8 cellular contexts compared by ENCODE assay signal in genomic region chr5:117590944-117591343, GRCh38.
DNase-seq lines count a peak whose midpoint lies in the region; ATAC-seq, FAIRE-seq and TF ChIP-seq lines count a peak whose summit lies in the region.

No MANE protein-coding gene starts in this region.

- TF ChIP-seq CTCF in AG04449 (IDR thresholded peaks at IDR 0.05; ENCODE audit: insufficient read depth, low read length, missing control alignments) (peak; percentile 22), WTC11 (IDR thresholded peaks at IDR 0.05) (no peak; the same call in 1 of the 2 replicates), progenitor cell of endocrine pancreas (IDR thresholded peaks at IDR 0.05; ENCODE audit: unreplicated experiment) (peak; percentile 53)

- POLR2A ChIA-PET in AG04449 (lab: Yijun Ruan, JAX), result no interaction called here
- POLR2A ChIA-PET in WTC11 (lab: Charles Lee), result no interaction called here

- peaks cover 17% of the 10 kb centered on the region for H3K4me1 Mint-ChIP-seq in WTC11
- H3K4me1 Mint-ChIP-seq in progenitor cell of endocrine pancreas (ENCODE audit: low read depth), result peaks cover 14% of the 10 kb centered on the region

- no peak overlapping the region for H3K27ac Mint-ChIP-seq in WTC11
- no peak overlapping the region for H3K27ac Mint-ChIP-seq in progenitor cell of endocrine pancreas

- no peak for TF ChIP-seq POLR2A in GM12891 (IDR thresholded peaks at IDR 0.05; ENCODE audit: low read depth, low read length)

- ATAC-seq in GM18517 (IDR thresholded peaks at IDR 0.05; ENCODE audit: unreplicated experiment), result peak; percentile 81
- ATAC-seq in HG03159 (IDR thresholded peaks at IDR 0.05; ENCODE audit: unreplicated experiment), result peak; percentile 91
- peak; percentile 65 for ATAC-seq in WTC11

- H3K36me3 Mint-ChIP-seq in WTC11 (no peaks in the 10 kb centered on the region; the same call in 1 of the 2 replicates), progenitor cell of endocrine pancreas (ENCODE audit: insufficient read depth) (no peaks in the 10 kb centered on the region)

- no peak for FAIRE-seq in GM12891 (lab: Jason Lieb, UNC)

- peaks cover 4% of the 10 kb centered on the region; the same call in 1 of the 2 replicates for H3K9me3 Mint-ChIP-seq in WTC11
- no peaks in the 10 kb centered on the region for H3K9me3 Mint-ChIP-seq in progenitor cell of endocrine pancreas (ENCODE audit: low read depth)

- DNase-seq in AG04449 (ENCODE audit: low read depth, low spot score) (no peak), WTC11 (ENCODE audit: low spot score) (no peak), progenitor cell of endocrine pancreas (ENCODE audit: low spot score, unreplicated experiment) (no peak), ecto neural progenitor cell (ENCODE audit: low spot score) (no peak), GM12891 (ENCODE audit: insufficient read length, low spot score) (no peak)
- no peak for DNase-seq in stimulated activated CD4-positive, alpha-beta T cell treated with anti-CD3 and anti-CD28 coated beads, Interleukin-1b, Interleukin-23, amount 100 ng/mL, for 48 hours

- H3K4me3 Mint-ChIP-seq in WTC11 (no peak overlapping the region), progenitor cell of endocrine pancreas (ENCODE audit: low read depth) (no peak overlapping the region)

- CTCF ChIA-PET in AG04449 (lab: Yijun Ruan, JAX) (no interaction called here), WTC11 (lab: Charles Lee) (interaction anchor here (1.0 to 1.2 kb wide), 3 partner anchors 10 to 136 kb away, joined by 3 to 5 read pairs (median 3); no protein-coding TSS in a partner anchor)

- no peak overlapping the region for H3K4me3 ChIP-seq in AG04449 (ENCODE audit: low read depth, low read length)

- H3K27me3 Mint-ChIP-seq in WTC11 (ENCODE audit: low read depth), result no peaks in the 10 kb centered on the region
- H3K27me3 Mint-ChIP-seq in progenitor cell of endocrine pancreas, result no peaks in the 10 kb centered on the region

TF ChIP-seq in WTC11, 78 proteins besides CTCF, POLR2A, EP300 and RAD21 (continues in another document):
- TF ChIP-seq CREM (CRISPR knock-in tag; IDR thresholded peaks at IDR 0.05), result no peak
- no peak for TF ChIP-seq CREB1 (CRISPR knock-in tag; IDR thresholded peaks at IDR 0.05)
- no peak for TF ChIP-seq HMGA2 (CRISPR knock-in tag; IDR thresholded peaks at IDR 0.05)
- TF ChIP-seq JUN (CRISPR knock-in tag; IDR thresholded peaks at IDR 0.05), result no peak
- no peak for TF ChIP-seq NFYB (CRISPR knock-in tag; conservative IDR thresholded peaks at IDR 0.05; ENCODE audit: low read depth)
- no peak for TF ChIP-seq ZMAT4 (CRISPR knock-in tag; IDR thresholded peaks at IDR 0.05)
- TF ChIP-seq MLX (CRISPR knock-in tag; IDR thresholded peaks at IDR 0.05), result no peak
- no peak for TF ChIP-seq ELF4 (CRISPR knock-in tag; IDR thresholded peaks at IDR 0.05; ENCODE audit: low read depth)
- no peak for TF ChIP-seq HMGXB4 (CRISPR knock-in tag; IDR thresholded peaks at IDR 0.05)
- TF ChIP-seq E2F5 (CRISPR knock-in tag; IDR thresholded peaks at IDR 0.05), result no peak

TF ChIP-seq in GM12891, 5 proteins besides CTCF, POLR2A, EP300 and RAD21:
- no peak for TF ChIP-seq POU2F2 (IDR thresholded peaks at IDR 0.05; ENCODE audit: low read depth, low read length)
- TF ChIP-seq TAF1 (IDR thresholded peaks at IDR 0.05; ENCODE audit: low read depth, low read length), result no peak
- TF ChIP-seq SPI1 (IDR thresholded peaks at IDR 0.05; ENCODE audit: low read depth, low read length), result no peak
- no peak for TF ChIP-seq PAX5 (IDR thresholded peaks at IDR 0.05; ENCODE audit: insufficient read depth, low read length, severe bottlenecking)
- TF ChIP-seq POLR2AphosphoS5 (IDR thresholded peaks at IDR 0.05; ENCODE audit: low read depth, low read length), result no peak
